ENCODE assay signal across 11 cellular contexts in genomic region chr4:26751838-26752237, GRCh38.
DNase-seq lines count a peak whose midpoint lies in the region; ATAC-seq and TF ChIP-seq lines count a peak whose summit lies in the region.
"Had no signal": no experiment of that assay in that cellular context is flagged by ENCODE, and none has a peak within 500 bp of the region (broad histone marks: within the 10 kb centered on the region; RNA-seq: fewer than 3 reads in every experiment).

No MANE protein-coding gene starts in this region.

- H3K27ac Mint-ChIP-seq in activated naive CD8-positive, alpha-beta T cell treated with anti-CD3 and anti-CD28 coated beads, Interleukin-2, amount 50 U/mL, for 24 hours, result no peak overlapping the region
- H3K27ac Mint-ChIP-seq in activated naive CD8-positive, alpha-beta T cell treated with anti-CD3 and anti-CD28 coated beads for 36 hours, result no peak overlapping the region
- no peak overlapping the region for H3K27ac Mint-ChIP-seq in stimulated activated naive CD8-positive, alpha-beta T cell treated with anti-CD3 and anti-CD28 coated beads, Interleukin-15, amount 100 ng/mL, for 72 hours

- intact Hi-C loops in right lobe of liver (cut with DNase I), result no loop called here

- 100% methylated on average over 1 of the region's 1 CpG for WGBS in right lobe of liver (ENCODE audit: insufficient coverage, low coverage, low lambda C conversion rate, missing lambda C conversion rate)

- H3K4me1 ChIP-seq in right lobe of liver, result peaks cover 0 to 5% (median 0%) of the 10 kb centered on the region in 4 donors

- no peaks in the 10 kb centered on the region for H3K9me3 Mint-ChIP-seq in activated naive CD8-positive, alpha-beta T cell treated with anti-CD3 and anti-CD28 coated beads, Interleukin-2, amount 50 U/mL, for 24 hours
- no peaks in the 10 kb centered on the region for H3K9me3 Mint-ChIP-seq in activated naive CD8-positive, alpha-beta T cell treated with anti-CD3 and anti-CD28 coated beads for 36 hours
- H3K9me3 Mint-ChIP-seq in stimulated activated naive CD8-positive, alpha-beta T cell treated with anti-CD3 and anti-CD28 coated beads, Interleukin-15, amount 100 ng/mL, for 72 hours, result no peaks in the 10 kb centered on the region
- H3K9me3 Mint-ChIP-seq: stimulated activated naive CD8-positive, alpha-beta T cell treated with anti-CD3 and anti-CD28 coated beads, Interleukin-15, Interleukin-2, amounts not matched to agents 100 ng/mL and 50 ng/mL, for 24 hours had no signal

- H3K9me3 ChIP-seq in right lobe of liver, result no peaks in the 10 kb centered on the region

- H3K27ac ChIP-seq in right lobe of liver, result no peak overlapping the region

- no peak overlapping the region for H3K4me3 ChIP-seq in right lobe of liver

- peaks cover 19% of the 10 kb centered on the region for H3K4me1 Mint-ChIP-seq in activated naive CD8-positive, alpha-beta T cell treated with anti-CD3 and anti-CD28 coated beads, Interleukin-2, amount 50 U/mL, for 24 hours
- peaks cover 8% of the 10 kb centered on the region for H3K4me1 Mint-ChIP-seq in activated naive CD8-positive, alpha-beta T cell treated with anti-CD3 and anti-CD28 coated beads for 36 hours
- H3K4me1 Mint-ChIP-seq in stimulated activated naive CD8-positive, alpha-beta T cell treated with anti-CD3 and anti-CD28 coated beads, Interleukin-15, amount 100 ng/mL, for 72 hours, result peaks cover 9% of the 10 kb centered on the region

- peak; percentile 79 for ATAC-seq in activated naive CD8-positive, alpha-beta T cell treated with anti-CD3 and anti-CD28 coated beads, Interleukin-2, amount 50 U/mL, for 24 hours
- peak; percentile 90 for ATAC-seq in GM21576 (IDR thresholded peaks at IDR 0.05; ENCODE audit: unreplicated experiment)
- ATAC-seq in HG03103 (IDR thresholded peaks at IDR 0.05; ENCODE audit: low read depth, unreplicated experiment), result peak; percentile 90
- ATAC-seq in stimulated activated naive CD8-positive, alpha-beta T cell treated with anti-CD3 and anti-CD28 coated beads, Interleukin-15, amount 100 ng/mL, for 72 hours, result peak; percentile 98
- no peak for ATAC-seq in right lobe of liver

- no peaks in the 10 kb centered on the region for H3K36me3 ChIP-seq in right lobe of liver

- peaks cover 2% of the 10 kb centered on the region for H3K36me3 Mint-ChIP-seq in activated naive CD8-positive, alpha-beta T cell treated with anti-CD3 and anti-CD28 coated beads, Interleukin-2, amount 50 U/mL, for 24 hours (ENCODE audit: low read depth)
- peaks cover 11% of the 10 kb centered on the region for H3K36me3 Mint-ChIP-seq in activated naive CD8-positive, alpha-beta T cell treated with anti-CD3 and anti-CD28 coated beads for 36 hours

- H3K4me3 Mint-ChIP-seq in activated naive CD8-positive, alpha-beta T cell treated with anti-CD3 and anti-CD28 coated beads, Interleukin-2, amount 50 U/mL, for 24 hours, result no peak overlapping the region
- H3K4me3 Mint-ChIP-seq in activated naive CD8-positive, alpha-beta T cell treated with anti-CD3 and anti-CD28 coated beads for 36 hours, result no peak overlapping the region
- no peak overlapping the region for H3K4me3 Mint-ChIP-seq in stimulated activated naive CD8-positive, alpha-beta T cell treated with anti-CD3 and anti-CD28 coated beads, Interleukin-15, amount 100 ng/mL, for 72 hours
- H3K4me3 Mint-ChIP-seq: stimulated activated naive CD8-positive, alpha-beta T cell treated with anti-CD3 and anti-CD28 coated beads, Interleukin-15, Interleukin-2, amounts not matched to agents 100 ng/mL and 50 ng/mL, for 24 hours had no signal

- no peak for TF ChIP-seq CTCF in right lobe of liver (IDR thresholded peaks at IDR 0.05)

- no peaks in the 10 kb centered on the region for H3K27me3 Mint-ChIP-seq in activated naive CD8-positive, alpha-beta T cell treated with anti-CD3 and anti-CD28 coated beads, Interleukin-2, amount 50 U/mL, for 24 hours
- no peaks in the 10 kb centered on the region for H3K27me3 Mint-ChIP-seq in activated naive CD8-positive, alpha-beta T cell treated with anti-CD3 and anti-CD28 coated beads for 36 hours
- no peaks in the 10 kb centered on the region for H3K27me3 Mint-ChIP-seq in stimulated activated naive CD8-positive, alpha-beta T cell treated with anti-CD3 and anti-CD28 coated beads, Interleukin-15, amount 100 ng/mL, for 72 hours
- H3K27me3 Mint-ChIP-seq: stimulated activated naive CD8-positive, alpha-beta T cell treated with anti-CD3 and anti-CD28 coated beads, Interleukin-15, Interleukin-2, amounts not matched to agents 100 ng/mL and 50 ng/mL, for 24 hours had no signal

- no peaks in the 10 kb centered on the region for H3K27me3 ChIP-seq in right lobe of liver

- no peak for DNase-seq in activated naive CD8-positive, alpha-beta T cell treated with anti-CD3 and anti-CD28 coated beads, Interleukin-2, amount 50 U/mL, for 24 hours
- DNase-seq in activated naive CD8-positive, alpha-beta T cell treated with anti-CD3 and anti-CD28 coated beads for 36 hours, result no peak
- peak in 1 of 2 donors; percentile 28 for DNase-seq in stimulated activated naive CD8-positive, alpha-beta T cell treated with anti-CD3 and anti-CD28 coated beads, Interleukin-15, amount 100 ng/mL, for 72 hours
- DNase-seq in RKO (ENCODE audit: low spot score) (no peak), cerebellar nuclear complex (lab: John Stamatoyannopoulos, UW) (no peak), right lobe of liver (no peak)
- DNase-seq: NCI-H774; stimulated activated CD4-positive, alpha-beta T cell treated with anti-CD3 and anti-CD28 coated beads, Interleukin-12 subunit alpha, Interleukin-12 subunit beta, amount 100 ng/mL, for 4 hours had no signal

- TF ChIP-seq POLR2A in right lobe of liver (IDR thresholded peaks at IDR 0.05), result no peak

Comparison
In these comparisons a context has a peak if more than half of its experiments do, and no peak if none do; other contexts are left out.
1. ATAC-seq: peak in activated naive CD8-positive, alpha-beta T cell treated with anti-CD3 and anti-CD28 coated beads, Interleukin-2, amount 50 U/mL, for 24 hours (single experiment), GM21576 (single experiment), HG03103 (single experiment) and stimulated activated naive CD8-positive, alpha-beta T cell treated with anti-CD3 and anti-CD28 coated beads, Interleukin-15, amount 100 ng/mL, for 72 hours (single experiment); none in right lobe of liver (0 of 4).